Comparison of ENCODE assay signal across 17 cellular contexts in genomic region chr20:17867119-17867518, GRCh38.
A peak's percentile ranks its signal among the peaks of the same experiment; 100 is the strongest.
DNase-seq lines count a peak whose midpoint lies in the region; ATAC-seq, FAIRE-seq and TF ChIP-seq lines count a peak whose summit lies in the region.
"Had no signal": no experiment of that assay in that cellular context is flagged by ENCODE, and none has a peak within 500 bp of the region (broad histone marks: within the 10 kb centered on the region; RNA-seq: fewer than 3 reads in every experiment).

No MANE protein-coding gene starts in this region.

- H3K4me2 ChIP-seq in H1 (ENCODE audit: insufficient read depth in 1 of 2, low read depth in 2 of 2, low read length in 2 of 2) (no peak overlapping the region), GM23248 (ENCODE audit: unreplicated experiment) (no peak overlapping the region)

- H3K9me3 ChIP-seq in right cardiac atrium (ENCODE audit: control insufficient read depth, low read length) (no peaks in the 10 kb centered on the region), H1 (ENCODE audit: insufficient read depth in 2 of 2, low read depth in 1 of 2, low read length in 1 of 2) (no peaks in the 10 kb centered on the region), GM23248 (ENCODE audit: low read depth) (no peaks in the 10 kb centered on the region)
- H3K9me3 ChIP-seq: HAP-1, MG63 had no signal

- H4K5ac ChIP-seq in H1 (ENCODE audit: insufficient read length, low read depth, low read length) = no peak overlapping the region

- no peak overlapping the region for H2BK120ac ChIP-seq in H1 (replicated peaks; ENCODE audit: low read depth, low read length)

- H3K9me2 ChIP-seq in GM23248 (ENCODE audit: insufficient read depth) = no peaks in the 10 kb centered on the region

- peaks cover 9% of the 10 kb centered on the region for H3K27me3 Mint-ChIP-seq in mesothelial cell of epicardium (ENCODE audit: low read depth)

- ATAC-seq in left ventricle myocardium superior = peak; percentile 49
- no peak for ATAC-seq in right cardiac atrium
- ATAC-seq: CD8-positive, alpha-beta T cell had no signal

- H2BK15ac ChIP-seq in H1 (ENCODE audit: low read length) = no peak overlapping the region

- no peak overlapping the region for H3K56ac ChIP-seq in H1 (replicated peaks; ENCODE audit: insufficient read length, low read depth, low read length)

- H4K91ac ChIP-seq in H1 (replicated peaks; ENCODE audit: insufficient read length, low read length) = no peak overlapping the region

- TF ChIP-seq RAD21 in H1 (IDR thresholded peaks at IDR 0.05 in 1 of 2, conservative IDR thresholded peaks at IDR 0.05 in 1 of 2; ENCODE audit: low read depth in 2 of 2, low read length in 2 of 2) = no peak

- H3K9me3 Mint-ChIP-seq in mesothelial cell of epicardium = no peaks in the 10 kb centered on the region
- H3K9me3 Mint-ChIP-seq: CD8-positive, alpha-beta T cell had no signal

- in situ Hi-C loops in GM23248 (cut with MboI) = no loop called here

- no peaks in the 10 kb centered on the region for H3K36me3 Mint-ChIP-seq in mesothelial cell of epicardium
- H3K36me3 Mint-ChIP-seq: CD8-positive, alpha-beta T cell had no signal

- DNase-seq in left ventricle myocardium superior = no peak
- DNase-seq in right cardiac atrium = no peak
- DNase-seq in H1 (ENCODE audit: low read depth in 1 of 2, low spot score in 2 of 2) = no peak
- no peak for DNase-seq in mesothelial cell of epicardium (ENCODE audit: low spot score in 2 of 2, unreplicated experiment in 2 of 2)
- DNase-seq in activated CD4-positive, alpha-beta T cell treated with anti-CD3 and anti-CD28 coated beads, Interleukin-2, amount 50 U/mL, for 4 hours = no peak
- no peak for DNase-seq in GM23248
- DNase-seq in DMS114 treated with DMSO at 0.1 percent for 48 hours (lab: John Stamatoyannopoulos, UW; ENCODE audit: unreplicated experiment) = no peak
- DNase-seq: AML-193; CD8-positive, alpha-beta T cell; GF-D8; MG63; NCI-H1092 treated with DMSO at 0.1 percent for 48 hours; NCI-H1930; NCI-H345; NCI-H526 treated with DMSO at 0.1 percent for 48 hours had no signal

- no peak overlapping the region for H2BK12ac ChIP-seq in H1 (ENCODE audit: low read depth, low read length)

- H3K4me1 Mint-ChIP-seq in mesothelial cell of epicardium = peaks cover 13% of the 10 kb centered on the region

- no peaks in the 10 kb centered on the region for H3K79me1 ChIP-seq in H1 (ENCODE audit: low read depth, low read length)

- CTCF ChIA-PET in H1 (lab: Charles Lee; ENCODE audit: partially characterized antibody) = interaction anchor here (0.6 to 4.2 kb wide), 8 partner anchors 12 to 244 kb away, joined by 3 to 24 read pairs (median 4); partner anchors contain the start of gene RRBP1

- H3K18ac ChIP-seq in H1 (ENCODE audit: extremely low read depth, low read length) = no peak overlapping the region

- H3K4ac ChIP-seq in H1 (replicated peaks; ENCODE audit: insufficient read length, low read depth, low read length) = no peak overlapping the region

- peaks cover 6% of the 10 kb centered on the region; the same call in 1 of the 2 replicates for H3F3A ChIP-seq in GM23248 (ENCODE audit: insufficient read depth)

- no peak overlapping the region for H3K27ac ChIP-seq in right cardiac atrium (ENCODE audit: low read length)
- H3K27ac ChIP-seq in H1 (ENCODE audit: low read depth, low read length) = no peak overlapping the region
- H3K27ac ChIP-seq in GM23248 = no peak overlapping the region

- no peak overlapping the region for H2AK5ac ChIP-seq in H1 (ENCODE audit: low read depth, low read length)

- peak overlapping the region; percentile 57; the same call in 1 of the 2 replicates for H2BK5ac ChIP-seq in H1 (ENCODE audit: low read depth, low read length)

- H4K8ac ChIP-seq in H1 (ENCODE audit: extremely low read depth, insufficient read depth, low read length) = no peak overlapping the region

- TF ChIP-seq EP300 in H1 (IDR thresholded peaks at IDR 0.05; ENCODE audit: borderline replicate concordance in 1 of 2, low read depth in 2 of 2, low read length in 2 of 2) = no peak

- no peaks in the 10 kb centered on the region for H3K79me2 ChIP-seq in H1 (ENCODE audit: control insufficient read depth in 1 of 2, insufficient read depth in 2 of 2, low read length in 2 of 2)
- no peaks in the 10 kb centered on the region for H3K79me2 ChIP-seq in GM23248 (ENCODE audit: insufficient read depth)

- no peaks in the 10 kb centered on the region for H3K27me3 ChIP-seq in right cardiac atrium (ENCODE audit: control insufficient read depth, insufficient read depth)
- no peaks in the 10 kb centered on the region for H3K27me3 ChIP-seq in H1 (replicated peaks in 1 of 4; ENCODE audit: control insufficient read depth in 3 of 4, extremely low read depth in 1 of 4, insufficient read depth in 3 of 4, low read length in 3 of 4)
- H3K27me3 ChIP-seq in GM23248 (replicated peaks; ENCODE audit: insufficient read depth) = no peaks in the 10 kb centered on the region
- H3K27me3 ChIP-seq: MG63 had no signal

- H2AFZ ChIP-seq in H1 (ENCODE audit: low read length) = no peak overlapping the region
- H2AFZ ChIP-seq in GM23248 = no peak overlapping the region

- H3K9ac ChIP-seq in H1 (replicated peaks in 1 of 4; ENCODE audit: extremely low read depth in 1 of 4, low read depth in 3 of 4, low read length in 3 of 4) = no peak overlapping the region
- H3K9ac ChIP-seq in GM23248 = no peak overlapping the region

- no peak overlapping the region for H3K4me3 ChIP-seq in right cardiac atrium (ENCODE audit: low read length)
- no peak overlapping the region for H3K4me3 ChIP-seq in H1 (ENCODE audit: extremely low read depth in 1 of 4, insufficient read depth in 2 of 4, low read depth in 3 of 4, low read length in 4 of 4)
- H3K4me3 ChIP-seq in GM23248 = no peak overlapping the region
- H3K4me3 ChIP-seq: HAP-1, MG63 had no signal

- no peaks in the 10 kb centered on the region for H3K23me2 ChIP-seq in H1 (ENCODE audit: low read depth, low read length)

- no peak overlapping the region; the same call in 1 of the 2 replicates for H2BK20ac ChIP-seq in H1 (ENCODE audit: low read length)

- intact Hi-C loops in left ventricle myocardium superior (cut with micrococcal nuclease) = no loop called here
- intact Hi-C loops in right cardiac atrium (cut with DNase I) = no loop called here

- no peak overlapping the region for H3K23ac ChIP-seq in H1 (ENCODE audit: insufficient read length)

- no peak overlapping the region for H3K14ac ChIP-seq in H1 (ENCODE audit: insufficient read length)

- H3K4me1 ChIP-seq in right cardiac atrium (ENCODE audit: control insufficient read depth, insufficient read depth, low read length) (peaks cover 7% of the 10 kb centered on the region), H1 (replicated peaks in 1 of 4; ENCODE audit: control insufficient read depth in 3 of 4, insufficient read depth in 4 of 4, low read length in 3 of 4) (peaks cover 9 to 23% (median 17%) of the 10 kb centered on the region in 4 experiments), GM23248 (ENCODE audit: insufficient read depth) (peaks cover 8% of the 10 kb centered on the region; the same call in 1 of the 2 replicates)

- WGBS in right cardiac atrium = 44% methylated on average over 6 of the region's 6 CpGs
- 91% methylated on average over 6 of the region's 6 CpGs; no CpG with 5 or more reads in 1 of the 2 experiments for WGBS in H1 (ENCODE audit: extremely low coverage in 1 of 2, insufficient coverage in 1 of 2, insufficient read length in 1 of 2, insufficient replicate concordance in 2 of 2, low coverage in 1 of 2, low lambda C conversion rate in 2 of 2, missing lambda C conversion rate in 1 of 2), 2 experiments
- WGBS in GM23248 (ENCODE audit: low coverage in 1 of 2, low lambda C conversion rate in 2 of 2, missing lambda C conversion rate in 2 of 2), 2 experiments = 44 to 56% methylated on average over 6 of the region's 6 CpGs

- no peak for TF ChIP-seq CTCF in H1 (IDR thresholded peaks at IDR 0.05; ENCODE audit: control extremely low read depth in 1 of 3, insufficient read depth in 1 of 3, low read depth in 1 of 3, low read length in 3 of 3)
- TF ChIP-seq CTCF in mesothelial cell of epicardium (IDR thresholded peaks at IDR 0.05; ENCODE audit: unreplicated experiment) = no peak

- H3K27ac Mint-ChIP-seq in mesothelial cell of epicardium = peak overlapping the region; percentile 65
- H3K27ac Mint-ChIP-seq: CD8-positive, alpha-beta T cell had no signal

- H3K4me3 Mint-ChIP-seq in mesothelial cell of epicardium = no peak overlapping the region
- H3K4me3 Mint-ChIP-seq: CD8-positive, alpha-beta T cell had no signal

- H3K36me3 ChIP-seq in H1 (ENCODE audit: control insufficient read depth in 2 of 4, insufficient read depth in 4 of 4, low read length in 3 of 4) = no peaks in the 10 kb centered on the region
- H3K36me3 ChIP-seq in GM23248 (ENCODE audit: low read depth) = no peaks in the 10 kb centered on the region
- H3K36me3 ChIP-seq: HAP-1, MG63 had no signal

- H4K20me1 ChIP-seq in H1 (replicated peaks in 1 of 2; ENCODE audit: control insufficient read depth in 1 of 2, insufficient read depth in 2 of 2, low read length in 2 of 2) (no peaks in the 10 kb centered on the region), GM23248 (ENCODE audit: insufficient read depth) (no peaks in the 10 kb centered on the region)

- FAIRE-seq in H1 (lab: Jason Lieb, UNC) = no peak
- FAIRE-seq: D721Med had no signal

- TF ChIP-seq POLR2A in H1 (IDR thresholded peaks at IDR 0.05; ENCODE audit: control extremely low read depth in 1 of 2, low read depth in 2 of 2, low read length in 2 of 2) = no peak

- POLR2A ChIA-PET in H1 (lab: Charles Lee; ENCODE audit: partially characterized antibody) = interaction anchor here (1.0 to 2.4 kb wide), 2 partner anchors 10 to 18 kb away, joined by 3 to 6 read pairs; no protein-coding TSS in a partner anchor

TF ChIP-seq in H1, 55 proteins besides CTCF, POLR2A, EP300 and RAD21 (continues in another document):
- TF ChIP-seq HDAC2 (IDR thresholded peaks at IDR 0.05; ENCODE audit: borderline replicate concordance in 1 of 2, low read depth in 2 of 2, low read length in 2 of 2) (no peak), JUND (IDR thresholded peaks at IDR 0.05; ENCODE audit: low read length) (no peak), FOSL1 (IDR thresholded peaks at IDR 0.05; ENCODE audit: insufficient read depth, low read depth, low read length) (no peak), TAF7 (optimal IDR thresholded peaks at IDR 0.05; ENCODE audit: borderline replicate concordance, low read depth, low read length) (no peak), RXRA (IDR thresholded peaks at IDR 0.05; ENCODE audit: insufficient read depth, low read depth, low read length) (no peak), RFX5 (IDR thresholded peaks at IDR 0.05; ENCODE audit: borderline replicate concordance, low read depth, low read length) (no peak), RBBP5 (IDR thresholded peaks at IDR 0.05; ENCODE audit: borderline replicate concordance, low read depth, low read length) (no peak), KDM5A (IDR thresholded peaks at IDR 0.05; ENCODE audit: low read length) (no peak), SP1 (IDR thresholded peaks at IDR 0.05; ENCODE audit: low read depth, low read length) (no peak)
- TF ChIP-seq, protein P1, sequence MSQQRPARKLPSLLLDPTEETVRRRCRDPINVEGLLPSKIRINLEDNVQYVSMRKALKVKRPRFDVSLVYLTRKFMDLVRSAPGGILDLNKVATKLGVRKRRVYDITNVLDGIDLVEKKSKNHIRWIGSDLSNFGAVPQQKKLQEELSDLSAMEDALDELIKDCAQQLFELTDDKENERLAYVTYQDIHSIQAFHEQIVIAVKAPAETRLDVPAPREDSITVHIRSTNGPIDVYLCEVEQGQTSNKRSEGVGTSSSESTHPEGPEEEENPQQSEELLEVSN (IDR thresholded peaks at IDR 0.05) = no peak
